1 cellular context compared by ENCODE assay signal in genomic region chr11:71928739-71929443, GRCh38.
TF ChIP-seq lines count a peak whose summit lies in the region.

RNF121 (plus strand) TSS chr11:71929046; CDS start chr11:71929062, 16 bp downstream.

TF ChIP-seq in HepG2, 621 proteins besides CTCF, POLR2A, EP300 and RAD21 (continued from another document and continues in another):
- peak; percentile 86; the same call in 1 of the 2 replicates for TF ChIP-seq ZNF709 (CRISPR knock-in tag; IDR thresholded peaks at IDR 0.05)
- TF ChIP-seq MTF2 (CRISPR knock-in tag; IDR thresholded peaks at IDR 0.05; ENCODE audit: borderline replicate concordance), result no peak
- TF ChIP-seq POLR2AphosphoS5 (IDR thresholded peaks at IDR 0.05; ENCODE audit: low read depth, low read length), result peak; percentile 94
- peak in 1 of 2 experiments; percentile 56; a peak in 2 of 4 replicates for TF ChIP-seq ATF4 (CRISPR knock-in tag; IDR thresholded peaks at IDR 0.05)
- TF ChIP-seq PHF21A (CRISPR knock-in tag; IDR thresholded peaks at IDR 0.05), result no peak
- no peak; the same call in 1 of the 2 replicates for TF ChIP-seq BORCS8-MEF2B (CRISPR knock-in tag; IDR thresholded peaks at IDR 0.05)
- no peak for TF ChIP-seq HNRNPL (IDR thresholded peaks at IDR 0.05; ENCODE audit: low read depth, low read length)
- no peak for TF ChIP-seq TIGD3 (CRISPR knock-in tag; IDR thresholded peaks at IDR 0.05; ENCODE audit: borderline replicate concordance)
- peak; percentile 79; the same call in 1 of the 2 replicates for TF ChIP-seq REL (CRISPR knock-in tag; conservative IDR thresholded peaks at IDR 0.05)
- no peak for TF ChIP-seq IKZF4 (CRISPR knock-in tag; IDR thresholded peaks at IDR 0.05; ENCODE audit: borderline replicate concordance, low read depth, not compliant biosample characterization)
- TF ChIP-seq DR1 (CRISPR knock-in tag; IDR thresholded peaks at IDR 0.05), result 0 out of 2 replicates have a peak, but pooled peaks have one; percentile 35
- TF ChIP-seq HOMEZ (CRISPR knock-in tag; IDR thresholded peaks at IDR 0.05; ENCODE audit: low read depth), result no peak
- no peak for TF ChIP-seq SETDB1 (CRISPR knock-in tag; IDR thresholded peaks at IDR 0.05; ENCODE audit: borderline replicate concordance)
- peak; percentile 84 for TF ChIP-seq HNRNPK (IDR thresholded peaks at IDR 0.05; ENCODE audit: low read depth, low read length, poor library complexity, severe bottlenecking)
- TF ChIP-seq XRCC5 (optimal IDR thresholded peaks at IDR 0.05; ENCODE audit: low read length), result peak; percentile 63
- peak; percentile 59 for TF ChIP-seq HOXA3 (CRISPR knock-in tag; IDR thresholded peaks at IDR 0.05)
- no peak for TF ChIP-seq TRIM24 (CRISPR knock-in tag; IDR thresholded peaks at IDR 0.05)
- TF ChIP-seq MXD4 (CRISPR knock-in tag; IDR thresholded peaks at IDR 0.05), result peak; percentile 17; the same call in 1 of the 2 replicates
- TF ChIP-seq TFDP1 (CRISPR knock-in tag; IDR thresholded peaks at IDR 0.05; ENCODE audit: borderline replicate concordance), result peak; percentile 62; the same call in 1 of the 2 replicates
- TF ChIP-seq SKIL (CRISPR knock-in tag; IDR thresholded peaks at IDR 0.05; ENCODE audit: borderline replicate concordance), result 0 out of 2 replicates have a peak, but pooled peaks have one; percentile 52
- TF ChIP-seq SIN3A (IDR thresholded peaks at IDR 0.05; ENCODE audit: borderline replicate concordance, low read depth, low read length), result peak; percentile 70; the same call in 1 of the 2 replicates
- TF ChIP-seq ZNF569 (CRISPR knock-in tag; IDR thresholded peaks at IDR 0.05; ENCODE audit: borderline replicate concordance), result no peak
- TF ChIP-seq MAX (IDR thresholded peaks at IDR 0.05), result peak; percentile 48; the same call in 1 of the 2 replicates
- TF ChIP-seq THYN1 (CRISPR knock-in tag; IDR thresholded peaks at IDR 0.05; ENCODE audit: borderline replicate concordance, low read depth), result no peak
- TF ChIP-seq JDP2 (CRISPR knock-in tag; IDR thresholded peaks at IDR 0.05; ENCODE audit: borderline replicate concordance), result no peak
- TF ChIP-seq HNF1A (IDR thresholded peaks at IDR 0.05; ENCODE audit: low read depth), result no peak; the same call in 1 of the 2 replicates
- no peak for TF ChIP-seq HNF1A (CRISPR knock-in tag; IDR thresholded peaks at IDR 0.05; ENCODE audit: borderline replicate concordance)
- TF ChIP-seq CREB1 (IDR thresholded peaks at IDR 0.05), result no peak
- TF ChIP-seq CREB1 (CRISPR knock-in tag; IDR thresholded peaks at IDR 0.05), result peak; percentile 81
- TF ChIP-seq FOXA1 (IDR thresholded peaks at IDR 0.05), result no peak
- TF ChIP-seq FOXA1 (CRISPR knock-in tag; IDR thresholded peaks at IDR 0.05), result no peak
- no peak; the same call in 1 of the 2 replicates for TF ChIP-seq ELF4 (CRISPR knock-in tag; IDR thresholded peaks at IDR 0.05; ENCODE audit: borderline replicate concordance)
- no peak for TF ChIP-seq HBP1 (CRISPR knock-in tag; IDR thresholded peaks at IDR 0.05; ENCODE audit: low read depth)
- peak; percentile 19; the same call in 1 of the 2 replicates for TF ChIP-seq ZNF331 (CRISPR knock-in tag; IDR thresholded peaks at IDR 0.05)
- TF ChIP-seq ATF7 (IDR thresholded peaks at IDR 0.05), result no peak
- no peak for TF ChIP-seq ATF7 (CRISPR knock-in tag; IDR thresholded peaks at IDR 0.05)
- 0 out of 2 replicates have a peak, but pooled peaks have one; percentile 33 for TF ChIP-seq FOXK2 (IDR thresholded peaks at IDR 0.05)
- TF ChIP-seq ZNF609 (CRISPR knock-in tag; IDR thresholded peaks at IDR 0.05; ENCODE audit: borderline replicate concordance), result no peak; the same call in 1 of the 2 replicates
- TF ChIP-seq ZNF446 (CRISPR knock-in tag; IDR thresholded peaks at IDR 0.05), result 0 out of 2 replicates have a peak, but pooled peaks have one; percentile 47
- no peak for TF ChIP-seq PBX3 (CRISPR knock-in tag; IDR thresholded peaks at IDR 0.05; ENCODE audit: borderline replicate concordance)
